24 cellular contexts compared by ENCODE assay signal in the genomic region with DNA sequence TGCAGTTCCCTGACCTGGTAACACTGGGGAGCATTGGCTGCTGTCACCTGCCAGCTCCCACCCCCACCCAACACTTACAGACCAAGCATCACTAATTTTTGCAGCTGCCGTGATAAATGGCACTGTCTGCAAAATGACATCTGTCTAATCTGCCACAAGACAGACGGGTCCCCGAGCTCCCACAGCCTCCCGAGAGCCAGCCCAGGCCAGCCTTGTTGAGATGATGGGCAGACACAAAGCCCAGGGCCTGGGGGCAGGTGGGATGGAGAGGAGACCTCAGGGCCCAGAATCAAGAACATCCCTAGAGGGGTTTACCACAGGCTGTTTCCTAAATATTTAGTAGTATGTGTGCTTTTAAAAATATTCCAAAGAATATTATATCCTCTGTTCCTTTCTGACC.
DNase-seq lines count a peak whose midpoint lies in the region; TF ChIP-seq lines count a peak whose summit lies in the region.
"Had no signal": no experiment of that assay in that cellular context is flagged by ENCODE, and none has a peak within 500 bp of the region (broad histone marks: within the 10 kb centered on the region; RNA-seq: fewer than 3 reads in every experiment).

No MANE protein-coding gene starts in this region.

- H3K4me3 ChIP-seq in OCI-LY3 (ENCODE audit: low read length), result no peak overlapping the region
- H3K4me3 ChIP-seq in osteoblast (ENCODE audit: insufficient read depth, low read length), result no peak overlapping the region
- H3K4me3 ChIP-seq: GM23338, HAP-1, PC-9 had no signal

- H3K4me1 ChIP-seq in OCI-LY3 (ENCODE audit: low read length) (peaks cover 50% of the 10 kb centered on the region), osteoblast (ENCODE audit: insufficient read depth, low read length) (peaks cover 4% of the 10 kb centered on the region)
- H3K4me1 ChIP-seq: HAP-1 had no signal

- H2AFZ ChIP-seq in OCI-LY3 (ENCODE audit: low read depth, low read length) (no peak overlapping the region), osteoblast (ENCODE audit: low read length) (no peak overlapping the region)
- H2AFZ ChIP-seq: GM23338, PC-9 had no signal

- H3K4me2 ChIP-seq in OCI-LY3 (ENCODE audit: low read length), result peak overlapping the region; percentile 25; the same call in 1 of the 2 replicates
- H3K4me2 ChIP-seq in osteoblast (ENCODE audit: insufficient read depth, low read length), result no peak overlapping the region
- H3K4me2 ChIP-seq: GM23338, KMS-11, PC-9 had no signal

- H3K36me3 ChIP-seq in OCI-LY3 (replicated peaks; ENCODE audit: low read depth, low read length) (no peaks in the 10 kb centered on the region), osteoblast (ENCODE audit: insufficient read depth, low read length) (no peaks in the 10 kb centered on the region)
- H3K36me3 ChIP-seq: HAP-1 had no signal

- H3K9me3 ChIP-seq in OCI-LY3 (ENCODE audit: insufficient read depth, low read length) (no peaks in the 10 kb centered on the region), osteoblast (ENCODE audit: low read depth, low read length) (no peaks in the 10 kb centered on the region)
- H3K9me3 ChIP-seq: HAP-1 had no signal

- H3K27me3 ChIP-seq in OCI-LY3 (ENCODE audit: low read depth, low read length) (no peaks in the 10 kb centered on the region), osteoblast (ENCODE audit: insufficient read depth, low read length) (no peaks in the 10 kb centered on the region)

- DNase-seq in NCI-H82 (lab: John Stamatoyannopoulos, UW) (peak; percentile 65), NCI-H82 treated with DMSO at 0.1 percent for 48 hours (lab: John Stamatoyannopoulos, UW; ENCODE audit: unreplicated experiment) (no peak), NCI-H1694 (lab: John Stamatoyannopoulos, UW) (peak; percentile 27), osteoblast (ENCODE audit: insufficient read length, low spot score, missing footprints) (peak; percentile 15), HUDEP-2 (lab: John Stamatoyannopoulos, UW; ENCODE audit: unreplicated experiment in 76 of 76) (no peak), cortex of kidney (lab: John Stamatoyannopoulos, UW) (no peak), occipital lobe (lab: John Stamatoyannopoulos, UW) (no peak)
- DNase-seq: 8988T; ACHN; Calu3; DMS79 treated with DMSO at 0.1 percent for 48 hours; GF-D8; HFFc6; MM.1S; NCI-H187 treated with DMSO at 0.1 percent for 48 hours; NCI-H446 treated with DMSO at 0.1 percent for 48 hours; NCI-H69; NK-92 treated with Interleukin-12 subunit alpha and Interleukin-12 subunit beta, amount 100 ng/mL, for 24 hours; PC-9; SHP77 had no signal

- H4K20me1 ChIP-seq in OCI-LY3 (ENCODE audit: insufficient read depth, low read length), result no peaks in the 10 kb centered on the region
- no peaks in the 10 kb centered on the region for H4K20me1 ChIP-seq in osteoblast (ENCODE audit: insufficient read depth, low read length)

- H3K27ac ChIP-seq in OCI-LY3 (ENCODE audit: low read length) (no peak overlapping the region), osteoblast (ENCODE audit: low read depth, low read length) (no peak overlapping the region)
- H3K27ac ChIP-seq: KMS-11, PC-9 had no signal

- H3K9ac ChIP-seq in OCI-LY3 (ENCODE audit: low read length), result peak overlapping the region; percentile 4; the same call in 1 of the 2 replicates
- H3K9ac ChIP-seq: KMS-11 had no signal

- H3K79me2 ChIP-seq in OCI-LY3 (ENCODE audit: low read length) (no peaks in the 10 kb centered on the region), osteoblast (ENCODE audit: insufficient read depth, low read length) (no peaks in the 10 kb centered on the region)

- TF ChIP-seq CTCF in OCI-LY3 (IDR thresholded peaks at IDR 0.05; ENCODE audit: low read depth, low read length) (no peak), osteoblast (IDR thresholded peaks at IDR 0.05; ENCODE audit: extremely low read depth, low read depth, low read length) (no peak)

Comparison
In these comparisons a context has a peak if more than half of its experiments do, and no peak if none do; other contexts are left out.
1. DNase-seq: peak in NCI-H82 (single experiment), NCI-H1694 (single experiment) and osteoblast (single experiment); none in NCI-H82 treated with DMSO at 0.1 percent for 48 hours (single experiment), HUDEP-2 (0 of 76), cortex of kidney (single experiment) and occipital lobe (single experiment).